8 cellular contexts compared by ENCODE assay signal in the genomic region with DNA sequence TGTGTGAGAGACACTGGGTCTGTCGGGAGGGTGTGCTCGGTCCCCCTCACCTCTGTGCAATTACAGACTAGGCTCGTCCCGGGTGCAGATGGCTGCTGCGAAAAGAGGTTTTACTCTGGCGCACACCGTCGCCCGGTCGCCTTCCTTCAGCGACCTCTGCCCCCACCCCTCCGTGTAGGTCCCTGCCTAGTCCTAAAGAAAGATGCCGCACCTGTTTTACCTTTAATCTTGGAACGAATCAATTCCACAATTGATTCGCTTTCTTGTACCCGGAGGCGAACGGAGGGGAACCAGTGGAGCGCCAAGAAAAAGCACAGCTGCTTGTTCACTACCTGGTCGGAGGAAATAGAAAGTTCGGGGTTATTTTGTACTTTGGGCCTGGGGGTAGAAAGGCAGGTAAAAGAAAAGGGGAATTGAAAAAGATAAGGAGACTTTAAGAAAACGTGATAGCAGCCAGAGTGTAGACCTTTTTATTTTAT. TPM values are rescaled to one million over a fixed set of nuclear protein-coding genes. Genes with fewer than 3 reads are reported as not detected.
A peak's percentile ranks its signal among the peaks of the same experiment; 100 is the strongest.
DNase-seq lines count a peak whose midpoint lies in the region; ATAC-seq and TF ChIP-seq lines count a peak whose summit lies in the region.

No MANE protein-coding gene starts in this region.

- no peak for TF ChIP-seq POLR2A in vagina (IDR thresholded peaks at IDR 0.05)

- intact Hi-C loops in natural killer cell (cut with micrococcal nuclease) = no loop called here
- intact Hi-C loops in vagina (cut with DNase I) = no loop called here

- no peak overlapping the region for H3K4me3 Mint-ChIP-seq in natural killer cell treated with Interleukin-12 subunit alpha and Interleukin-12 subunit beta and Interleukin-15 and Interleukin-18, amount 100 ng/mL, for 72 hours
- H3K4me3 Mint-ChIP-seq in natural killer cell = no peak overlapping the region

- H3K4me1 Mint-ChIP-seq in natural killer cell treated with Interleukin-12 subunit alpha and Interleukin-12 subunit beta and Interleukin-15 and Interleukin-18, amount 100 ng/mL, for 72 hours (ENCODE audit: low read depth in 2 of 2) = no peaks in the 10 kb centered on the region
- H3K4me1 Mint-ChIP-seq in natural killer cell = no peaks in the 10 kb centered on the region

- no peak for DNase-seq in natural killer cell treated with Interleukin-12 subunit alpha and Interleukin-12 subunit beta and Interleukin-15 and Interleukin-18, amount 100 ng/mL, for 72 hours (ENCODE audit: low spot score)
- DNase-seq in natural killer cell (no peak), RPMI8226 (peak; percentile 15), kidney tubule cell (ENCODE audit: low spot score) (peak; percentile 20), vagina (ENCODE audit: extremely low spot score in 2 of 2) (no peak), NCI-H446 (lab: John Stamatoyannopoulos, UW) (no peak), islet precursor cell (no peak), NCI-H187 treated with DMSO at 0.1 percent for 48 hours (lab: John Stamatoyannopoulos, UW) (no peak)

- H3K36me3 Mint-ChIP-seq in natural killer cell treated with Interleukin-12 subunit alpha and Interleukin-12 subunit beta and Interleukin-15 and Interleukin-18, amount 100 ng/mL, for 72 hours = peaks cover 7% of the 10 kb centered on the region
- H3K36me3 Mint-ChIP-seq in natural killer cell = peaks cover 16% of the 10 kb centered on the region

- H3K27ac Mint-ChIP-seq in natural killer cell treated with Interleukin-12 subunit alpha and Interleukin-12 subunit beta and Interleukin-15 and Interleukin-18, amount 100 ng/mL, for 72 hours = no peak overlapping the region
- no peak overlapping the region for H3K27ac Mint-ChIP-seq in natural killer cell

- H3K27me3 Mint-ChIP-seq in natural killer cell treated with Interleukin-12 subunit alpha and Interleukin-12 subunit beta and Interleukin-15 and Interleukin-18, amount 100 ng/mL, for 72 hours = peaks cover 30 to 73% of the 10 kb centered on the region in 2 donors
- peaks cover 35 to 66% of the 10 kb centered on the region in 2 donors for H3K27me3 Mint-ChIP-seq in natural killer cell (ENCODE audit: low read depth in 2 of 2)

- H3K4me1 ChIP-seq in vagina = peaks cover 24% of the 10 kb centered on the region

- H3K36me3 ChIP-seq in vagina = no peaks in the 10 kb centered on the region

- TF ChIP-seq CTCF in natural killer cell (IDR thresholded peaks at IDR 0.05) (no peak), vagina (IDR thresholded peaks at IDR 0.05) (no peak)

- peak; percentile 24 to 35 for ATAC-seq in natural killer cell treated with Interleukin-12 subunit alpha and Interleukin-12 subunit beta and Interleukin-15 and Interleukin-18, amount 100 ng/mL, for 72 hours
- ATAC-seq in natural killer cell = no peak

- H3K27ac ChIP-seq in vagina = peak overlapping the region; percentile 81

- peaks cover 5% of the 10 kb centered on the region for H3K9me3 Mint-ChIP-seq in natural killer cell treated with Interleukin-12 subunit alpha and Interleukin-12 subunit beta and Interleukin-15 and Interleukin-18, amount 100 ng/mL, for 72 hours
- peaks cover 6% of the 10 kb centered on the region in 2 donors for H3K9me3 Mint-ChIP-seq in natural killer cell

- H3K9me3 ChIP-seq in vagina = no peaks in the 10 kb centered on the region

- peak overlapping the region; percentile 60 to 77 for H3K4me3 ChIP-seq in vagina

- H3K27me3 ChIP-seq in vagina = no peaks in the 10 kb centered on the region

RNA-seq across cellular contexts. Expression of a gene that starts 1.2 kb away (rescaled TPM):
- total RNA-seq in natural killer cell treated with Interleukin-12 subunit alpha and Interleukin-12 subunit beta and Interleukin-15 and Interleukin-18, amount 100 ng/mL, for 72 hours = not detected
- total RNA-seq in natural killer cell = not detected
- 11.0 TPM for total RNA-seq in vagina

Comparison
In these comparisons a context has a peak if more than half of its experiments do, and no peak if none do; other contexts are left out.
1. ATAC-seq: peak in natural killer cell treated with Interleukin-12 subunit alpha and Interleukin-12 subunit beta and Interleukin-15 and Interleukin-18, amount 100 ng/mL, for 72 hours (2 of 2); none in natural killer cell (0 of 3).
2. DNase-seq: peak in RPMI8226 (single experiment) and kidney tubule cell (single experiment); none in natural killer cell treated with Interleukin-12 subunit alpha and Interleukin-12 subunit beta and Interleukin-15 and Interleukin-18, amount 100 ng/mL, for 72 hours (single experiment), natural killer cell (single experiment), vagina (0 of 2), NCI-H446 (0 of 2), islet precursor cell (single experiment) and NCI-H187 treated with DMSO at 0.1 percent for 48 hours (single experiment).
3. RNA of a gene that starts 1.2 kb away (total RNA-seq): 11.0 TPM in vagina (single experiment); not detected in natural killer cell treated with Interleukin-12 subunit alpha and Interleukin-12 subunit beta and Interleukin-15 and Interleukin-18, amount 100 ng/mL, for 72 hours and not detected in natural killer cell; every median in the first group is over 10 times any median in the second.